In the genomic region with DNA sequence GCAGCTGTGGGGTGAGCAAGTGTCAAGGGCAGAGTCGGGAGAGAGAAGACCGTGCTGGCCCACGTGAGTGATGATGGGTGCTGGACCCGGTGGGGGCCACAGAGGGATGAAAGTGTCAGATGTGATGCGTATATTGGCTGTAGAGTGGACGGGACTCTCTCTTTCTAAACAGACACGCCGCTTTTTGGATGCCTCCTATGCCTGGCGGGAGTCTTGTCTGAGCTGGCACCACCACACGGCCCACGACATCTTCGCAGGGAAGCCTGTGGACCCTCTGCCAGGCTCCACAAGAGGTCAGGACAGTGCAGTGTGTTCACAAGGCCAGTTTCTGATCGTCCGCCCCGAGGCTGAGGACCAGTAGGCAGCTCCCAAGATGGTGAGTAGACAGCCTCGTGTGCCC, we compare ENCODE assay signal across 2 cellular contexts.
TF ChIP-seq lines count a peak whose summit lies in the region.

No MANE protein-coding gene starts in this region.

TF ChIP-seq in HepG2, 621 proteins besides CTCF, POLR2A, EP300 and RAD21:
- TF ChIP-seq PAF1 (CRISPR knock-in tag; IDR thresholded peaks at IDR 0.05): no peak
- TF ChIP-seq AGO2 (optimal IDR thresholded peaks at IDR 0.05; ENCODE audit: low read depth, low read length): peak; percentile 35

TF ChIP-seq in K562, 482 proteins besides CTCF, POLR2A, EP300 and RAD21:
- TF ChIP-seq RBFOX2 (IDR thresholded peaks at IDR 0.05; ENCODE audit: low read depth, low read length): 0 out of 2 replicates have a peak, but pooled peaks have one; percentile 17
- TF ChIP-seq ZNF395 (CRISPR knock-in tag; IDR thresholded peaks at IDR 0.05): no peak
- no peak for TF ChIP-seq CTBP1 (IDR thresholded peaks at IDR 0.05; ENCODE audit: borderline replicate concordance)
- TF ChIP-seq SLC30A9 (CRISPR knock-in tag; IDR thresholded peaks at IDR 0.05): no peak
- no peak for TF ChIP-seq ZNF347 (CRISPR knock-in tag; IDR thresholded peaks at IDR 0.05; ENCODE audit: low read depth)
- no peak for TF ChIP-seq ZBTB34 (CRISPR knock-in tag; IDR thresholded peaks at IDR 0.05)
- no peak for TF ChIP-seq FOXA3 (CRISPR knock-in tag; conservative IDR thresholded peaks at IDR 0.05 in 1 of 2, IDR thresholded peaks at IDR 0.05 in 1 of 2)
- no peak for TF ChIP-seq HMG20B (CRISPR knock-in tag; IDR thresholded peaks at IDR 0.05)
TF ChIP-seq in K562: peak in this region for 1.
